In the genomic region with DNA sequence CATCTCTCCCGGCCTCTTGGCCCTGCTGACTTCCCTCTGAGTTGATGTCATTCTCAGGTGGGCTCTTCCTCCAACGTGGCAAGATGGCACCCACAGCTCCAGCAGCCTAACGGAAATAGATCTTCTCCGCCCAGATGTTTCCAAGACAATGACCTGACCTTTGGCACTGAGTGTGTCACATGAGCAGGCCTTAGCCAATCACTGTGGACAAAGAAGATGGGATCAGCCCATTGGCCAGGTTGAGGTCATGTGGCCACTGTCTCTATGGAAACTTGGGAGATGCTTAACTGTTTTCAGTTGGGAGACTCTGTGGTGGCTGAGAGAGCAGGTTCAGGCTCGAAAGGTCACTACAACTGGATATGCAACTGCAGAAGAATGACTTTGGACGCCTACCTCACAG, we compare ENCODE assay signal across 2 cellular contexts.
TF ChIP-seq lines count a peak whose summit lies in the region.

No MANE protein-coding gene starts in this region.

TF ChIP-seq in A549, 52 proteins besides CTCF, POLR2A, EP300 and RAD21:
- TF ChIP-seq, protein P1, sequence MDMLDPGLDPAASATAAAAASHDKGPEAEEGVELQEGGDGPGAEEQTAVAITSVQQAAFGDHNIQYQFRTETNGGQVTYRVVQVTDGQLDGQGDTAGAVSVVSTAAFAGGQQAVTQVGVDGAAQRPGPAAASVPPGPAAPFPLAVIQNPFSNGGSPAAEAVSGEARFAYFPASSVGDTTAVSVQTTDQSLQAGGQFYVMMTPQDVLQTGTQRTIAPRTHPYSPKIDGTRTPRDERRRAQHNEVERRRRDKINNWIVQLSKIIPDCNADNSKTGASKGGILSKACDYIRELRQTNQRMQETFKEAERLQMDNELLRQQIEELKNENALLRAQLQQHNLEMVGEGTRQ (IDR thresholded peaks at IDR 0.05), result peak; percentile 45
- no peak for TF ChIP-seq CBX8 (IDR thresholded peaks at IDR 0.05)

TF ChIP-seq in GM12878, 131 proteins besides CTCF, POLR2A, EP300 and RAD21:
- TF ChIP-seq CBFB (IDR thresholded peaks at IDR 0.05; ENCODE audit: low read depth) (no peak), RAD51 (IDR thresholded peaks at IDR 0.05) (peak; percentile 89), EZH2 (IDR thresholded peaks at IDR 0.05; ENCODE audit: borderline replicate concordance, control insufficient read depth, low read depth, low read length) (no peak), FOS (IDR thresholded peaks at IDR 0.05; ENCODE audit: borderline replicate concordance, extremely low read depth, insufficient read length) (no peak), NR2F1 (conservative IDR thresholded peaks at IDR 0.05) (peak; percentile 63; the same call in 1 of the 2 replicates), NR2C1 (IDR thresholded peaks at IDR 0.05) (peak; percentile 72)
- TF ChIP-seq, protein P1 (IDR thresholded peaks at IDR 0.05; ENCODE audit: borderline replicate concordance, low read depth, low read length), result peak; percentile 71
- TF ChIP-seq, protein P2, sequence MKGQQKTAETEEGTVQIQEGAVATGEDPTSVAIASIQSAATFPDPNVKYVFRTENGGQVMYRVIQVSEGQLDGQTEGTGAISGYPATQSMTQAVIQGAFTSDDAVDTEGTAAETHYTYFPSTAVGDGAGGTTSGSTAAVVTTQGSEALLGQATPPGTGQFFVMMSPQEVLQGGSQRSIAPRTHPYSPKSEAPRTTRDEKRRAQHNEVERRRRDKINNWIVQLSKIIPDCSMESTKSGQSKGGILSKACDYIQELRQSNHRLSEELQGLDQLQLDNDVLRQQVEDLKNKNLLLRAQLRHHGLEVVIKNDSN (IDR thresholded peaks at IDR 0.05; ENCODE audit: borderline replicate concordance, extremely low read length, insufficient read depth, low read depth, low read length), result peak; percentile 68
